In the genomic region with DNA sequence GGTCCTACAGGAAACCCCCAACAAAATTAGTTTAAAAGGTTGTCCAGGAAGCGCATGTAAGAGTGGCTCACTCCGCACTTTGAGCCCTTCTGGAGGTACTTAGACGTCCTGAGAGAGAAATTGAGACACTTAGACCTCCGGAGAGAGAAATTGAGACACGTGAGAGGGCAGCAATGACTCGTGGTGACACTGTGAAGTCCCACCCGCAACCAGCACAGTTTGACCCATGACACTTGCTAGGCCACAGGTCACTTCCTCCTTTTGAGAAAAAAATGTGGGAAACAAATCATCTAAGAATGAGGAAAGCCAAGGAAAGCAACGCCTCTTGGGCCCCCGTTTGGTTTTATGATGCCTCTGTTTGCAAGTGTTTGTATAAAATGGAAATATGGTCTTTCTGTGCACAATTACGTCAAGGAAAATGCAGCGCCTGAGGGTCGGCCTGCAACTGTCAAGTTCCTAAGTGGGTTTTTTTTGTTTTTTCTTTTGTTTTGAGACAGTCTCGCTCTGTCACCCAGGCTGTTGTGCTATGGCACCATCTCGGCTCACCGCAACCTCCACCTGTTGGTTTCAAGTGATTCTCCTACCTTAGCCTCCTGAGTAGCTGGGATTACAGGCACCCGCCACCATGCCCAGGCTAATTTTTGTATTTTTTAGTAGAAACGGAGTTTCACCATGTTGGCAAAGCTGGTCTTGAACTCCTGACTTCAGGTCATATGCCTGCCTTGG, we compare ENCODE assay signal across 2 cellular contexts.
TF ChIP-seq lines count a peak whose summit lies in the region.

No MANE protein-coding gene starts in this region.

TF ChIP-seq in GM23338, 12 proteins besides CTCF, POLR2A, EP300 and RAD21 (continues in another document):
- TF ChIP-seq STAT1 (IDR thresholded peaks at IDR 0.05; ENCODE audit: unreplicated experiment) (no peak), CREB1 (CRISPR knock-in tag; IDR thresholded peaks at IDR 0.05; ENCODE audit: low read depth) (no peak), POLR2AphosphoS5 (IDR thresholded peaks at IDR 0.05; ENCODE audit: low read depth) (no peak), EZH2phosphoT487 (IDR thresholded peaks at IDR 0.05; ENCODE audit: unreplicated experiment) (no peak), ZNF114 (CRISPR knock-in tag; IDR thresholded peaks at IDR 0.05) (no peak), JUNB (IDR thresholded peaks at IDR 0.05; ENCODE audit: unreplicated experiment) (no peak), NANOG (IDR thresholded peaks at IDR 0.05; ENCODE audit: borderline replicate concordance) (no peak), EZH2 (IDR thresholded peaks at IDR 0.05; ENCODE audit: low read depth, unreplicated experiment) (no peak)
- TF ChIP-seq, protein P1, sequence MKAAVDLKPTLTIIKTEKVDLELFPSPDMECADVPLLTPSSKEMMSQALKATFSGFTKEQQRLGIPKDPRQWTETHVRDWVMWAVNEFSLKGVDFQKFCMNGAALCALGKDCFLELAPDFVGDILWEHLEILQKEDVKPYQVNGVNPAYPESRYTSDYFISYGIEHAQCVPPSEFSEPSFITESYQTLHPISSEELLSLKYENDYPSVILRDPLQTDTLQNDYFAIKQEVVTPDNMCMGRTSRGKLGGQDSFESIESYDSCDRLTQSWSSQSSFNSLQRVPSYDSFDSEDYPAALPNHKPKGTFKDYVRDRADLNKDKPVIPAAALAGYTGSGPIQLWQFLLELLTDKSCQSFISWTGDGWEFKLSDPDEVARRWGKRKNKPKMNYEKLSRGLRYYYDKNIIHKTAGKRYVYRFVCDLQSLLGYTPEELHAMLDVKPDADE (IDR thresholded peaks at IDR 0.05): no peak
- TF ChIP-seq, protein P2, sequence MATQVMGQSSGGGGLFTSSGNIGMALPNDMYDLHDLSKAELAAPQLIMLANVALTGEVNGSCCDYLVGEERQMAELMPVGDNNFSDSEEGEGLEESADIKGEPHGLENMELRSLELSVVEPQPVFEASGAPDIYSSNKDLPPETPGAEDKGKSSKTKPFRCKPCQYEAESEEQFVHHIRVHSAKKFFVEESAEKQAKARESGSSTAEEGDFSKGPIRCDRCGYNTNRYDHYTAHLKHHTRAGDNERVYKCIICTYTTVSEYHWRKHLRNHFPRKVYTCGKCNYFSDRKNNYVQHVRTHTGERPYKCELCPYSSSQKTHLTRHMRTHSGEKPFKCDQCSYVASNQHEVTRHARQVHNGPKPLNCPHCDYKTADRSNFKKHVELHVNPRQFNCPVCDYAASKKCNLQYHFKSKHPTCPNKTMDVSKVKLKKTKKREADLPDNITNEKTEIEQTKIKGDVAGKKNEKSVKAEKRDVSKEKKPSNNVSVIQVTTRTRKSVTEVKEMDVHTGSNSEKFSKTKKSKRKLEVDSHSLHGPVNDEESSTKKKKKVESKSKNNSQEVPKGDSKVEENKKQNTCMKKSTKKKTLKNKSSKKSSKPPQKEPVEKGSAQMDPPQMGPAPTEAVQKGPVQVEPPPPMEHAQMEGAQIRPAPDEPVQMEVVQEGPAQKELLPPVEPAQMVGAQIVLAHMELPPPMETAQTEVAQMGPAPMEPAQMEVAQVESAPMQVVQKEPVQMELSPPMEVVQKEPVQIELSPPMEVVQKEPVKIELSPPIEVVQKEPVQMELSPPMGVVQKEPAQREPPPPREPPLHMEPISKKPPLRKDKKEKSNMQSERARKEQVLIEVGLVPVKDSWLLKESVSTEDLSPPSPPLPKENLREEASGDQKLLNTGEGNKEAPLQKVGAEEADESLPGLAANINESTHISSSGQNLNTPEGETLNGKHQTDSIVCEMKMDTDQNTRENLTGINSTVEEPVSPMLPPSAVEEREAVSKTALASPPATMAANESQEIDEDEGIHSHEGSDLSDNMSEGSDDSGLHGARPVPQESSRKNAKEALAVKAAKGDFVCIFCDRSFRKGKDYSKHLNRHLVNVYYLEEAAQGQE (IDR thresholded peaks at IDR 0.05; ENCODE audit: unreplicated experiment): no peak

TF ChIP-seq in K562, 482 proteins besides CTCF, POLR2A, EP300 and RAD21:
- TF ChIP-seq NR2C2 (CRISPR knock-in tag; IDR thresholded peaks at IDR 0.05): no peak
- TF ChIP-seq NR2C2 (tag; IDR thresholded peaks at IDR 0.05): 0 out of 2 replicates have a peak, but pooled peaks have one; percentile 36
- TF ChIP-seq BHLHE40 (IDR thresholded peaks at IDR 0.05; ENCODE audit: low read length): 0 out of 2 replicates have a peak, but pooled peaks have one; percentile 25
- peak; percentile 37; the same call in 1 of the 2 replicates for TF ChIP-seq L3MBTL2 (IDR thresholded peaks at IDR 0.05)
- TF ChIP-seq RBM22 (IDR thresholded peaks at IDR 0.05; ENCODE audit: low read depth, low read length, poor library complexity, severe bottlenecking): no peak
- TF ChIP-seq ETV5 (CRISPR knock-in tag; IDR thresholded peaks at IDR 0.05; ENCODE audit: low read depth): no peak
- TF ChIP-seq NR2C1 (IDR thresholded peaks at IDR 0.05): peak; percentile 71
- peak; percentile 66 for TF ChIP-seq NR2C1 (tag; IDR thresholded peaks at IDR 0.05)
- TF ChIP-seq SPI1 (IDR thresholded peaks at IDR 0.05; ENCODE audit: borderline replicate concordance, low read depth, low read length): peak; percentile 84
- TF ChIP-seq CBX5 (IDR thresholded peaks at IDR 0.05; ENCODE audit: borderline replicate concordance, low read depth): no peak
- TF ChIP-seq, protein P3, sequence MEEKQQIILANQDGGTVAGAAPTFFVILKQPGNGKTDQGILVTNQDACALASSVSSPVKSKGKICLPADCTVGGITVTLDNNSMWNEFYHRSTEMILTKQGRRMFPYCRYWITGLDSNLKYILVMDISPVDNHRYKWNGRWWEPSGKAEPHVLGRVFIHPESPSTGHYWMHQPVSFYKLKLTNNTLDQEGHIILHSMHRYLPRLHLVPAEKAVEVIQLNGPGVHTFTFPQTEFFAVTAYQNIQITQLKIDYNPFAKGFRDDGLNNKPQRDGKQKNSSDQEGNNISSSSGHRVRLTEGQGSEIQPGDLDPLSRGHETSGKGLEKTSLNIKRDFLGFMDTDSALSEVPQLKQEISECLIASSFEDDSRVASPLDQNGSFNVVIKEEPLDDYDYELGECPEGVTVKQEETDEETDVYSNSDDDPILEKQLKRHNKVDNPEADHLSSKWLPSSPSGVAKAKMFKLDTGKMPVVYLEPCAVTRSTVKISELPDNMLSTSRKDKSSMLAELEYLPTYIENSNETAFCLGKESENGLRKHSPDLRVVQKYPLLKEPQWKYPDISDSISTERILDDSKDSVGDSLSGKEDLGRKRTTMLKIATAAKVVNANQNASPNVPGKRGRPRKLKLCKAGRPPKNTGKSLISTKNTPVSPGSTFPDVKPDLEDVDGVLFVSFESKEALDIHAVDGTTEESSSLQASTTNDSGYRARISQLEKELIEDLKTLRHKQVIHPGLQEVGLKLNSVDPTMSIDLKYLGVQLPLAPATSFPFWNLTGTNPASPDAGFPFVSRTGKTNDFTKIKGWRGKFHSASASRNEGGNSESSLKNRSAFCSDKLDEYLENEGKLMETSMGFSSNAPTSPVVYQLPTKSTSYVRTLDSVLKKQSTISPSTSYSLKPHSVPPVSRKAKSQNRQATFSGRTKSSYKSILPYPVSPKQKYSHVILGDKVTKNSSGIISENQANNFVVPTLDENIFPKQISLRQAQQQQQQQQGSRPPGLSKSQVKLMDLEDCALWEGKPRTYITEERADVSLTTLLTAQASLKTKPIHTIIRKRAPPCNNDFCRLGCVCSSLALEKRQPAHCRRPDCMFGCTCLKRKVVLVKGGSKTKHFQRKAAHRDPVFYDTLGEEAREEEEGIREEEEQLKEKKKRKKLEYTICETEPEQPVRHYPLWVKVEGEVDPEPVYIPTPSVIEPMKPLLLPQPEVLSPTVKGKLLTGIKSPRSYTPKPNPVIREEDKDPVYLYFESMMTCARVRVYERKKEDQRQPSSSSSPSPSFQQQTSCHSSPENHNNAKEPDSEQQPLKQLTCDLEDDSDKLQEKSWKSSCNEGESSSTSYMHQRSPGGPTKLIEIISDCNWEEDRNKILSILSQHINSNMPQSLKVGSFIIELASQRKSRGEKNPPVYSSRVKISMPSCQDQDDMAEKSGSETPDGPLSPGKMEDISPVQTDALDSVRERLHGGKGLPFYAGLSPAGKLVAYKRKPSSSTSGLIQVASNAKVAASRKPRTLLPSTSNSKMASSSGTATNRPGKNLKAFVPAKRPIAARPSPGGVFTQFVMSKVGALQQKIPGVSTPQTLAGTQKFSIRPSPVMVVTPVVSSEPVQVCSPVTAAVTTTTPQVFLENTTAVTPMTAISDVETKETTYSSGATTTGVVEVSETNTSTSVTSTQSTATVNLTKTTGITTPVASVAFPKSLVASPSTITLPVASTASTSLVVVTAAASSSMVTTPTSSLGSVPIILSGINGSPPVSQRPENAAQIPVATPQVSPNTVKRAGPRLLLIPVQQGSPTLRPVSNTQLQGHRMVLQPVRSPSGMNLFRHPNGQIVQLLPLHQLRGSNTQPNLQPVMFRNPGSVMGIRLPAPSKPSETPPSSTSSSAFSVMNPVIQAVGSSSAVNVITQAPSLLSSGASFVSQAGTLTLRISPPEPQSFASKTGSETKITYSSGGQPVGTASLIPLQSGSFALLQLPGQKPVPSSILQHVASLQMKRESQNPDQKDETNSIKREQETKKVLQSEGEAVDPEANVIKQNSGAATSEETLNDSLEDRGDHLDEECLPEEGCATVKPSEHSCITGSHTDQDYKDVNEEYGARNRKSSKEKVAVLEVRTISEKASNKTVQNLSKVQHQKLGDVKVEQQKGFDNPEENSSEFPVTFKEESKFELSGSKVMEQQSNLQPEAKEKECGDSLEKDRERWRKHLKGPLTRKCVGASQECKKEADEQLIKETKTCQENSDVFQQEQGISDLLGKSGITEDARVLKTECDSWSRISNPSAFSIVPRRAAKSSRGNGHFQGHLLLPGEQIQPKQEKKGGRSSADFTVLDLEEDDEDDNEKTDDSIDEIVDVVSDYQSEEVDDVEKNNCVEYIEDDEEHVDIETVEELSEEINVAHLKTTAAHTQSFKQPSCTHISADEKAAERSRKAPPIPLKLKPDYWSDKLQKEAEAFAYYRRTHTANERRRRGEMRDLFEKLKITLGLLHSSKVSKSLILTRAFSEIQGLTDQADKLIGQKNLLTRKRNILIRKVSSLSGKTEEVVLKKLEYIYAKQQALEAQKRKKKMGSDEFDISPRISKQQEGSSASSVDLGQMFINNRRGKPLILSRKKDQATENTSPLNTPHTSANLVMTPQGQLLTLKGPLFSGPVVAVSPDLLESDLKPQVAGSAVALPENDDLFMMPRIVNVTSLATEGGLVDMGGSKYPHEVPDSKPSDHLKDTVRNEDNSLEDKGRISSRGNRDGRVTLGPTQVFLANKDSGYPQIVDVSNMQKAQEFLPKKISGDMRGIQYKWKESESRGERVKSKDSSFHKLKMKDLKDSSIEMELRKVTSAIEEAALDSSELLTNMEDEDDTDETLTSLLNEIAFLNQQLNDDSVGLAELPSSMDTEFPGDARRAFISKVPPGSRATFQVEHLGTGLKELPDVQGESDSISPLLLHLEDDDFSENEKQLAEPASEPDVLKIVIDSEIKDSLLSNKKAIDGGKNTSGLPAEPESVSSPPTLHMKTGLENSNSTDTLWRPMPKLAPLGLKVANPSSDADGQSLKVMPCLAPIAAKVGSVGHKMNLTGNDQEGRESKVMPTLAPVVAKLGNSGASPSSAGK (IDR thresholded peaks at IDR 0.05): 0 out of 2 replicates have a peak, but pooled peaks have one; percentile 29
